In the genomic region with DNA sequence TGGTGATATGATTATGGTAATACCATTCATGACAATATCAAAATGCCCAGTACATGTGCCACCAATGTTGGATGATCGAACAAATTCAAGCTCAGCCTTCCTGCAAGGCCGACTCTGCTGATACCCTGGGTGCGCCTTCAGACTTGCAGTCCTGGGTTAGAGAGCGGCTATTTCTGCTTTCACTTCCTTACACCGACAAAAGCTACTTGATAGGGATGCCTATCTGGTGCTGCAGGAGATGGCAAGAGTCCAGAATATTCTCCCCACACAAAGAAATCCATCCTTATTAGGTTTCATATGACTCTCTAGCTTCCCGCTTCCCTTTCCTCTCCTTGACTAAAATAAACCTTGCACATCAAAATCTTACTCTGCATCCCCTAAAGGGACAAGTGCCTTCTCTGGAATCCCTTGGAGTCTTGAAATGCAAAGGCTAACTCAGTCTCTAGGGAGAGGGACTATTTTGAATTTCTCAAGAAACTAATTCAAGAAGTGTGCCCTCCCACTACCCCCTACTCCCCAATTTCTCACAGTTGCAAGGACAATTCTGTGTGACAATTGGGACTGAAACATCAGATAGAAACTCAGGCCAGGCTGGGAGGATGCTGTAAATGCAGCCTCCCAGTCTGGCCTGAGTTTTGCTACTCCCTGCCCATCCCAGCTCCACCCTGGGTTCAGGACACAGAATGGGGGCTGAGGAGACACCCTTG, we compare ENCODE assay signal across 1 cellular context.
TF ChIP-seq lines count a peak whose summit lies in the region.

No MANE protein-coding gene starts in this region.

TF ChIP-seq in WTC11, 78 proteins besides CTCF, POLR2A, EP300 and RAD21 (continued from another document):
- TF ChIP-seq E2F4 (CRISPR knock-in tag; IDR thresholded peaks at IDR 0.05; ENCODE audit: borderline replicate concordance, low read depth) (no peak), NFATC4 (CRISPR knock-in tag; IDR thresholded peaks at IDR 0.05) (no peak), ZNF232 (CRISPR knock-in tag; IDR thresholded peaks at IDR 0.05) (no peak), ATF3 (CRISPR knock-in tag; conservative IDR thresholded peaks at IDR 0.05) (no peak), ARID4B (CRISPR knock-in tag; IDR thresholded peaks at IDR 0.05; ENCODE audit: borderline replicate concordance) (no peak), SMAD3 (CRISPR knock-in tag; IDR thresholded peaks at IDR 0.05; ENCODE audit: borderline replicate concordance) (no peak), USF1 (CRISPR knock-in tag; IDR thresholded peaks at IDR 0.05) (no peak)
- TF ChIP-seq, protein P1, sequence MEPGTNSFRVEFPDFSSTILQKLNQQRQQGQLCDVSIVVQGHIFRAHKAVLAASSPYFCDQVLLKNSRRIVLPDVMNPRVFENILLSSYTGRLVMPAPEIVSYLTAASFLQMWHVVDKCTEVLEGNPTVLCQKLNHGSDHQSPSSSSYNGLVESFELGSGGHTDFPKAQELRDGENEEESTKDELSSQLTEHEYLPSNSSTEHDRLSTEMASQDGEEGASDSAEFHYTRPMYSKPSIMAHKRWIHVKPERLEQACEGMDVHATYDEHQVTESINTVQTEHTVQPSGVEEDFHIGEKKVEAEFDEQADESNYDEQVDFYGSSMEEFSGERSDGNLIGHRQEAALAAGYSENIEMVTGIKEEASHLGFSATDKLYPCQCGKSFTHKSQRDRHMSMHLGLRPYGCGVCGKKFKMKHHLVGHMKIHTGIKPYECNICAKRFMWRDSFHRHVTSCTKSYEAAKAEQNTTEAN (CRISPR knock-in tag; IDR thresholded peaks at IDR 0.05), result no peak
- TF ChIP-seq, protein P2, sequence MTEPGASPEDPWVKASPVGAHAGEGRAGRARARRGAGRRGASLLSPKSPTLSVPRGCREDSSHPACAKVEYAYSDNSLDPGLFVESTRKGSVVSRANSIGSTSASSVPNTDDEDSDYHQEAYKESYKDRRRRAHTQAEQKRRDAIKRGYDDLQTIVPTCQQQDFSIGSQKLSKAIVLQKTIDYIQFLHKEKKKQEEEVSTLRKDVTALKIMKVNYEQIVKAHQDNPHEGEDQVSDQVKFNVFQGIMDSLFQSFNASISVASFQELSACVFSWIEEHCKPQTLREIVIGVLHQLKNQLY (CRISPR knock-in tag; IDR thresholded peaks at IDR 0.05), result no peak
- TF ChIP-seq, protein P3, sequence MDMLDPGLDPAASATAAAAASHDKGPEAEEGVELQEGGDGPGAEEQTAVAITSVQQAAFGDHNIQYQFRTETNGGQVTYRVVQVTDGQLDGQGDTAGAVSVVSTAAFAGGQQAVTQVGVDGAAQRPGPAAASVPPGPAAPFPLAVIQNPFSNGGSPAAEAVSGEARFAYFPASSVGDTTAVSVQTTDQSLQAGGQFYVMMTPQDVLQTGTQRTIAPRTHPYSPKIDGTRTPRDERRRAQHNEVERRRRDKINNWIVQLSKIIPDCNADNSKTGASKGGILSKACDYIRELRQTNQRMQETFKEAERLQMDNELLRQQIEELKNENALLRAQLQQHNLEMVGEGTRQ (CRISPR knock-in tag; IDR thresholded peaks at IDR 0.05), result no peak
